In genomic region chr1:101051688-101052638, GRCh38 we compare ENCODE assay signal across 9 cellular contexts. TPM values are rescaled to one million over a fixed set of nuclear protein-coding genes. Genes with fewer than 3 reads are reported as not detected.
DNase-seq lines count a peak whose midpoint lies in the region; ATAC-seq and TF ChIP-seq lines count a peak whose summit lies in the region.
"Had no signal": no experiment of that assay in that cellular context is flagged by ENCODE, and none has a peak within 500 bp of the region (broad histone marks: within the 10 kb centered on the region; RNA-seq: fewer than 3 reads in every experiment).

No MANE protein-coding gene starts in this region.

- no peaks in the 10 kb centered on the region; the same call in 1 of the 2 replicates for H3K9me2 ChIP-seq in OCI-LY1 (ENCODE audit: low read depth, low read length)

- peak overlapping the region; percentile 28; the same call in 1 of the 2 replicates for H3K4me2 ChIP-seq in OCI-LY1 (ENCODE audit: low read length)

- H3K27me3 Mint-ChIP-seq in chondrocyte (ENCODE audit: low read depth) = no peaks in the 10 kb centered on the region

- H3K9ac ChIP-seq in OCI-LY1 (ENCODE audit: low read length) = no peak overlapping the region

- no peaks in the 10 kb centered on the region for H3F3A ChIP-seq in OCI-LY1 (ENCODE audit: insufficient read depth, low read length)

- H3K79me2 ChIP-seq in OCI-LY1 (ENCODE audit: insufficient read depth, low read length) = no peaks in the 10 kb centered on the region

- no peak for DNase-seq in NCI-H526 (lab: John Stamatoyannopoulos, UW)
- no peak for DNase-seq in T-helper 9 cell
- DNase-seq in chondrocyte (ENCODE audit: low spot score) = no peak
- no peak for DNase-seq in activated CD8-positive, alpha-beta memory T cell treated with anti-CD3 and anti-CD28 coated beads for 24 hours
- DNase-seq: stimulated activated CD4-positive, alpha-beta T cell treated with anti-CD3 and anti-CD28 coated beads, Interleukin-1b, Interleukin-23, amount 100 ng/mL, for 48 hours had no signal

- no peak overlapping the region for H2AFZ ChIP-seq in OCI-LY1 (ENCODE audit: low read length)

- H3K9me3 ChIP-seq in OCI-LY1 (ENCODE audit: low read length) = no peaks in the 10 kb centered on the region

- H3K4me1 Mint-ChIP-seq in chondrocyte (ENCODE audit: low read depth) = no peaks in the 10 kb centered on the region

- no peak overlapping the region for H3K4me3 Mint-ChIP-seq in chondrocyte (ENCODE audit: unreplicated experiment)

- H3K36me3 Mint-ChIP-seq in chondrocyte (ENCODE audit: low read depth) = no peaks in the 10 kb centered on the region

- H3K27ac Mint-ChIP-seq in chondrocyte (ENCODE audit: unreplicated experiment) = no peak overlapping the region

- H3K9me3 Mint-ChIP-seq in chondrocyte (ENCODE audit: low read depth) = no peaks in the 10 kb centered on the region

- no peak for TF ChIP-seq CTCF in OCI-LY1 (IDR thresholded peaks at IDR 0.05; ENCODE audit: low read length)
- TF ChIP-seq CTCF in chondrocyte (IDR thresholded peaks at IDR 0.05) = no peak

- H3K4me1 ChIP-seq in OCI-LY1 (ENCODE audit: insufficient read depth, low read length, severe bottlenecking) = peaks cover 24% of the 10 kb centered on the region

- 0 out of 2 replicates have a peak overlapping the region, but pooled peaks have one; percentile 39 for H3K4me3 ChIP-seq in GM08714 (ENCODE audit: low read length)
- no peak overlapping the region for H3K4me3 ChIP-seq in OCI-LY1 (ENCODE audit: low read depth, low read length, poor library complexity, severe bottlenecking)

- peak; percentile 86 for ATAC-seq in GM19043 (IDR thresholded peaks at IDR 0.05; ENCODE audit: low read depth, unreplicated experiment)
- ATAC-seq in HG02884 (IDR thresholded peaks at IDR 0.05; ENCODE audit: unreplicated experiment) = peak; percentile 92

- peak overlapping the region; percentile 34 for H3K27ac ChIP-seq in OCI-LY1 (ENCODE audit: low read depth, low read length, poor library complexity, severe bottlenecking)

- H4K20me1 ChIP-seq in OCI-LY1 (ENCODE audit: insufficient read depth, low read length) = no peaks in the 10 kb centered on the region

- no peaks in the 10 kb centered on the region for H3K27me3 ChIP-seq in OCI-LY1 (ENCODE audit: insufficient read depth, low read length)

- no peaks in the 10 kb centered on the region for H3K36me3 ChIP-seq in OCI-LY1 (ENCODE audit: insufficient read depth, low read length)

RNA-seq across cellular contexts. Expression of gene DPH5, which starts 26.4 kb away (rescaled TPM):
- total RNA-seq in chondrocyte = 30.0 to 36.7 TPM (median 30.5 TPM) in 3 replicates
